Comparison of ENCODE assay signal across 1 cellular context in genomic region chr5:180803181-180804128, GRCh38.
A peak's percentile ranks its signal among the peaks of the same experiment; 100 is the strongest.
TF ChIP-seq lines count a peak whose summit lies in the region.

No MANE protein-coding gene starts in this region.

TF ChIP-seq in H1, 55 proteins besides CTCF, POLR2A, EP300 and RAD21:
- TF ChIP-seq MAX (IDR thresholded peaks at IDR 0.05) (peak; percentile 26; the same call in 1 of the 2 replicates), ASH2L (IDR thresholded peaks at IDR 0.05; ENCODE audit: low read length) (peak; percentile 3), SAP30 (IDR thresholded peaks at IDR 0.05; ENCODE audit: insufficient read depth, insufficient replicate concordance, low read length) (no peak), POU5F1 (IDR thresholded peaks at IDR 0.05; ENCODE audit: low read depth, low read length) (no peak), SRF (IDR thresholded peaks at IDR 0.05; ENCODE audit: low read depth, low read length) (no peak), BCL11A (IDR thresholded peaks at IDR 0.05; ENCODE audit: low read depth in 2 of 2, low read length in 2 of 2) (no peak), SP1 (IDR thresholded peaks at IDR 0.05; ENCODE audit: low read depth, low read length) (no peak)
- TF ChIP-seq, protein P1, sequence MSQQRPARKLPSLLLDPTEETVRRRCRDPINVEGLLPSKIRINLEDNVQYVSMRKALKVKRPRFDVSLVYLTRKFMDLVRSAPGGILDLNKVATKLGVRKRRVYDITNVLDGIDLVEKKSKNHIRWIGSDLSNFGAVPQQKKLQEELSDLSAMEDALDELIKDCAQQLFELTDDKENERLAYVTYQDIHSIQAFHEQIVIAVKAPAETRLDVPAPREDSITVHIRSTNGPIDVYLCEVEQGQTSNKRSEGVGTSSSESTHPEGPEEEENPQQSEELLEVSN (IDR thresholded peaks at IDR 0.05), result peak; percentile 72
- TF ChIP-seq, protein P2, sequence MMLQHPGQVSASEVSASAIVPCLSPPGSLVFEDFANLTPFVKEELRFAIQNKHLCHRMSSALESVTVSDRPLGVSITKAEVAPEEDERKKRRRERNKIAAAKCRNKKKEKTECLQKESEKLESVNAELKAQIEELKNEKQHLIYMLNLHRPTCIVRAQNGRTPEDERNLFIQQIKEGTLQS (IDR thresholded peaks at IDR 0.05; ENCODE audit: insufficient read depth, low read depth, low read length), result no peak
TF ChIP-seq in H1: peak in this region for 3.
